ENCODE assay signal across 8 cellular contexts in genomic region chr18:77131652-77132368, GRCh38. TPM values are rescaled to one million over a fixed set of nuclear protein-coding genes. Genes with fewer than 3 reads are reported as not detected.
DNase-seq lines count a peak whose midpoint lies in the region; ATAC-seq and TF ChIP-seq lines count a peak whose summit lies in the region.

No MANE protein-coding gene starts in this region.

- POLR2A ChIA-PET in activated naive CD8-positive, alpha-beta T cell treated with anti-CD3 and anti-CD28 coated beads, Interleukin-2, amount 10 ng/mL, durations not matched to agents 7 days and 5 days (lab: Charles Lee): interaction anchor here (0.9 to 4.6 kb wide), 21 partner anchors 8 to 310 kb away, joined by 3 to 76 read pairs (median 6); partner anchors contain the start of gene ZNF236

- peak overlapping the region; percentile 94 for H3K4me2 ChIP-seq in hepatocyte

- peak overlapping the region; percentile 92 for H3K4me3 ChIP-seq in hepatocyte
- peak overlapping the region; percentile 48 for H3K4me3 ChIP-seq in skeletal muscle cell (ENCODE audit: low read depth, low read length)

- no peaks in the 10 kb centered on the region for H3K9me3 Mint-ChIP-seq in activated naive CD8-positive, alpha-beta T cell treated with anti-CD3 and anti-CD28 coated beads, Interleukin-2, amount 10 ng/mL, durations not matched to agents 7 days and 5 days

- H3K79me2 ChIP-seq in hepatocyte: peaks cover 30% of the 10 kb centered on the region

- 3% methylated on average over 39 of the region's 76 CpGs for WGBS in hepatocyte (ENCODE audit: low lambda C conversion rate, missing lambda C conversion rate)

- ATAC-seq in GM18517 (IDR thresholded peaks at IDR 0.05; ENCODE audit: unreplicated experiment) (peak; percentile 38), HG02938 (IDR thresholded peaks at IDR 0.05; ENCODE audit: unreplicated experiment) (peak; percentile 48)
- peak; percentile 49 for ATAC-seq in activated naive CD8-positive, alpha-beta T cell treated with anti-CD3 and anti-CD28 coated beads, Interleukin-2, amount 10 ng/mL, durations not matched to agents 7 days and 5 days (ENCODE audit: low read depth)

- H3K27me3 Mint-ChIP-seq in activated naive CD8-positive, alpha-beta T cell treated with anti-CD3 and anti-CD28 coated beads, Interleukin-2, amount 10 ng/mL, durations not matched to agents 7 days and 5 days: no peaks in the 10 kb centered on the region

- no peaks in the 10 kb centered on the region for H3K27me3 ChIP-seq in hepatocyte

- no peaks in the 10 kb centered on the region for H3K9me3 ChIP-seq in hepatocyte (ENCODE audit: low read depth)

- H3K9me2 ChIP-seq in hepatocyte (replicated peaks; ENCODE audit: insufficient read depth): no peaks in the 10 kb centered on the region

- peak overlapping the region; percentile 92 for H2AFZ ChIP-seq in hepatocyte

- peak overlapping the region; percentile 95 for H3K27ac Mint-ChIP-seq in activated naive CD8-positive, alpha-beta T cell treated with anti-CD3 and anti-CD28 coated beads, Interleukin-2, amount 10 ng/mL, durations not matched to agents 7 days and 5 days

- TF ChIP-seq CTCF in 22Rv1 (IDR thresholded peaks at IDR 0.05): no peak
- TF ChIP-seq CTCF in hepatocyte (IDR thresholded peaks at IDR 0.05; ENCODE audit: poor library complexity): no peak

- peaks cover 50% of the 10 kb centered on the region for H3K4me1 Mint-ChIP-seq in activated naive CD8-positive, alpha-beta T cell treated with anti-CD3 and anti-CD28 coated beads, Interleukin-2, amount 10 ng/mL, durations not matched to agents 7 days and 5 days

- DNase-seq in NCI-H748 (lab: John Stamatoyannopoulos, UW; ENCODE audit: unreplicated experiment): peak; percentile 68
- DNase-seq in activated naive CD8-positive, alpha-beta T cell treated with anti-CD3 and anti-CD28 coated beads, Interleukin-2, amount 10 ng/mL, durations not matched to agents 7 days and 5 days: peak; percentile 70
- DNase-seq in hepatocyte (ENCODE audit: low spot score): peak; percentile 77
- no peak for DNase-seq in skeletal muscle cell (ENCODE audit: low read depth)
- DNase-seq in Ammon's horn (ENCODE audit: low spot score): no peak

- H3K36me3 Mint-ChIP-seq in activated naive CD8-positive, alpha-beta T cell treated with anti-CD3 and anti-CD28 coated beads, Interleukin-2, amount 10 ng/mL, durations not matched to agents 7 days and 5 days: peaks cover 33% of the 10 kb centered on the region

- H3K4me1 ChIP-seq in hepatocyte (ENCODE audit: insufficient read depth): no peaks in the 10 kb centered on the region

- peak overlapping the region; percentile 98 for H3K4me3 Mint-ChIP-seq in activated naive CD8-positive, alpha-beta T cell treated with anti-CD3 and anti-CD28 coated beads, Interleukin-2, amount 10 ng/mL, durations not matched to agents 7 days and 5 days

- H4K20me1 ChIP-seq in hepatocyte (ENCODE audit: insufficient read depth, poor library complexity, severe bottlenecking): no peaks in the 10 kb centered on the region

- H3K36me3 ChIP-seq in hepatocyte (replicated peaks; ENCODE audit: insufficient read depth, low read depth): no peaks in the 10 kb centered on the region

- H3K27ac ChIP-seq in 22Rv1: peak overlapping the region; percentile 46; the same call in 1 of the 2 replicates
- peak overlapping the region; percentile 98 for H3K27ac ChIP-seq in hepatocyte

RNA-seq across cellular contexts. Expression of gene MBP, which starts 0.8 kb away (rescaled TPM):
- 100 to 1,000 TPM; 138 to 148 TPM for total RNA-seq in activated naive CD8-positive, alpha-beta T cell treated with anti-CD3 and anti-CD28 coated beads, Interleukin-2, amount 10 ng/mL, durations not matched to agents 7 days and 5 days
- total RNA-seq in hepatocyte: 21.0 and 22.1 TPM in 2 replicates
- 21.0 and 21.6 TPM in 2 replicates for polyA plus RNA-seq in hepatocyte

Comparison
In these comparisons a context has a peak if more than half of its experiments do, and no peak if none do; other contexts are left out.
1. DNase-seq: peak in NCI-H748 (single experiment), activated naive CD8-positive, alpha-beta T cell treated with anti-CD3 and anti-CD28 coated beads, Interleukin-2, amount 10 ng/mL, durations not matched to agents 7 days and 5 days (single experiment) and hepatocyte (single experiment); none in skeletal muscle cell (single experiment) and Ammon's horn (single experiment).
2. Peak in every context shown above with its lines, with median percentiles within 50 percentile points of each other: ATAC-seq.